In the genomic region with DNA sequence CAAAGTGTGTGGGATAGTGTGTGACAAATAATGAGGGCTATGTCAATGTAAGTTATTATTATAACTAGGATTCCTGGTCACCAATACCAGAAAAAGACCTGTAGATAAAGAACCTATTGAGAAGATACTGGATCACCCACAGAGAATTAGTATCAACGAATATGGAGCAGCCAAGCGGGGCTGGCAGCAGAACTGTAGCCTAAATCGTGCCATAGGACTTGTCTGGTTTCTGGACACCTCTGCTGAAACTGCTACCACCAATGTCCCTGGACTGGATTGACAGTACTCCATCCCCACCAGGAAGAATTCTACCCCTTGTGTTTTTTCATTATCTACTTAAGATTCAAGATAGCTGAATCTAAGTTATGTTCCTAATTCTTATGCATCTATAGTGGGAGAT, we compare ENCODE assay signal across 8 cellular contexts.
"Had no signal": no experiment of that assay in that cellular context is flagged by ENCODE, and none has a peak within 500 bp of the region (broad histone marks: within the 10 kb centered on the region; RNA-seq: fewer than 3 reads in every experiment).

No MANE protein-coding gene starts in this region.

- FAIRE-seq: G401.6, GM12878, GM12891, GM12892, GM18507, GM19239 had no signal

- DNase-seq: GDM1, GF-D8 had no signal

- ATAC-seq: GM12878 had no signal

- H3K4me3 ChIP-seq: GM12878 had no signal
